29 cellular contexts compared by ENCODE assay signal in the genomic region with DNA sequence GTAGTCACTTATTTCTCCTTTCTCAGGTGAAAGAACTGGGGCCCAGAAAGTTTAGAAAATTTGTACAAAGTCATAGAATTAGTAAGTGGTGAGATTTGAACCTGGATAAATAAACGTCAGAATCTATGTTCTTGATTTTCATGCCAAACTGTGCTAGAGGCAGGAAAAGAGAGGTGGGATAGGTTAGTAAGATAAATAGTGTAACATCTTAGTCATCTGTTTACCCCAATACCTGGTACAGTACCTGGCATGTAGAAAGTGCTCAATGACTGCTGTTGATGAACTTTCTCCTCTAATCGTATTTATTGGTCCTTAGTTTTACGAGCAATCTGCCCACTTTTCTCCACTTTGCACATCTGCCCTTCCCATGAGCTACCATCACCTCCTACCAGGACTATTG.
A peak's percentile ranks its signal among the peaks of the same experiment; 100 is the strongest.
DNase-seq lines count a peak whose midpoint lies in the region; FAIRE-seq and TF ChIP-seq lines count a peak whose summit lies in the region.
"Had no signal": no experiment of that assay in that cellular context is flagged by ENCODE, and none has a peak within 500 bp of the region (broad histone marks: within the 10 kb centered on the region; RNA-seq: fewer than 3 reads in every experiment).

No MANE protein-coding gene starts in this region.

- dilution Hi-C loops in keratinocyte (cut with MboI; ENCODE audit: extremely low pct_ligation_motif_present, low sequenced_read_pairs): no loop called here

- no peak overlapping the region for H3K4me3 ChIP-seq in cardiac muscle cell
- no peak overlapping the region for H3K4me3 ChIP-seq in right atrium auricular region
- no peak overlapping the region for H3K4me3 ChIP-seq in SJSA1
- no peak overlapping the region for H3K4me3 ChIP-seq in keratinocyte (ENCODE audit: control insufficient read depth in 2 of 3, extremely low read depth in 1 of 3, insufficient read depth in 2 of 3, low read depth in 1 of 3, low read length in 3 of 3)
- no peak overlapping the region for H3K4me3 ChIP-seq in stomach smooth muscle (ENCODE audit: low read length in 2 of 2)
- H3K4me3 ChIP-seq: BLaER1, GM12878, GM23338 had no signal

- no peak overlapping the region for H2AFZ ChIP-seq in keratinocyte (ENCODE audit: control insufficient read depth, low read length)
- H2AFZ ChIP-seq: GM23338 had no signal

- no peaks in the 10 kb centered on the region for H3K9me3 ChIP-seq in cardiac muscle cell (ENCODE audit: low read depth)
- no peaks in the 10 kb centered on the region for H3K9me3 ChIP-seq in right atrium auricular region
- no peaks in the 10 kb centered on the region for H3K9me3 ChIP-seq in SJSA1 (replicated peaks)
- no peaks in the 10 kb centered on the region for H3K9me3 ChIP-seq in keratinocyte (ENCODE audit: control insufficient read depth, low read depth, low read length)
- H3K9me3 ChIP-seq in stomach smooth muscle (ENCODE audit: control insufficient read depth in 2 of 2, low read length in 2 of 2): no peaks in the 10 kb centered on the region
- H3K9me3 ChIP-seq: BLaER1 had no signal

- H4K20me1 ChIP-seq in keratinocyte (ENCODE audit: control insufficient read depth, extremely low read depth, insufficient read depth, low read length): no peaks in the 10 kb centered on the region
- H4K20me1 ChIP-seq: BLaER1 had no signal

- peak; percentile 13 for FAIRE-seq in keratinocyte (lab: Jason Lieb, UNC)
- FAIRE-seq: D721Med, GM12878, HTR-8/SVneo had no signal

- H3K4me1 ChIP-seq in cardiac muscle cell (ENCODE audit: low read depth) (peaks cover 29% of the 10 kb centered on the region), right atrium auricular region (peaks cover 0 to 15% of the 10 kb centered on the region in 2 donors), SJSA1 (replicated peaks) (peaks cover 44% of the 10 kb centered on the region), keratinocyte (ENCODE audit: control insufficient read depth, extremely low read depth, insufficient read depth, low read length) (peaks cover 18% of the 10 kb centered on the region), stomach smooth muscle (ENCODE audit: control insufficient read depth, insufficient read depth, low read length) (peaks cover 23% of the 10 kb centered on the region)
- H3K4me1 ChIP-seq: BLaER1 had no signal

- H3K79me2 ChIP-seq in keratinocyte (ENCODE audit: control insufficient read depth, insufficient read depth, low read length): no peaks in the 10 kb centered on the region

- H3K27ac ChIP-seq in cardiac muscle cell (peak overlapping the region; percentile 97), right atrium auricular region (peak overlapping the region in 1 of 2 donors; percentile 68), SJSA1 (peak overlapping the region; percentile 85), keratinocyte (ENCODE audit: control insufficient read depth, insufficient read depth, low read length) (no peak overlapping the region), stomach smooth muscle (ENCODE audit: low read length) (peak overlapping the region; percentile 18)
- H3K27ac ChIP-seq: BLaER1, RWPE1 had no signal

- H3K27me3 ChIP-seq in cardiac muscle cell (no peaks in the 10 kb centered on the region), right atrium auricular region (no peaks in the 10 kb centered on the region), SJSA1 (replicated peaks) (no peaks in the 10 kb centered on the region), keratinocyte (ENCODE audit: control insufficient read depth, extremely low read depth, insufficient read depth, low read length) (no peaks in the 10 kb centered on the region), stomach smooth muscle (ENCODE audit: control insufficient read depth in 1 of 2, insufficient read depth in 2 of 2, low read length in 2 of 2) (no peaks in the 10 kb centered on the region)
- H3K27me3 ChIP-seq: BLaER1 had no signal

- no peaks in the 10 kb centered on the region for H3K36me3 ChIP-seq in cardiac muscle cell
- no peaks in the 10 kb centered on the region for H3K36me3 ChIP-seq in right atrium auricular region
- H3K36me3 ChIP-seq in SJSA1: no peaks in the 10 kb centered on the region
- H3K36me3 ChIP-seq in keratinocyte (ENCODE audit: control insufficient read depth in 2 of 2, extremely low read depth in 1 of 2, insufficient read depth in 2 of 2, low read length in 2 of 2): no peaks in the 10 kb centered on the region
- H3K36me3 ChIP-seq in stomach smooth muscle (ENCODE audit: control insufficient read depth in 2 of 2, insufficient read depth in 2 of 2, low read length in 2 of 2): no peaks in the 10 kb centered on the region
- H3K36me3 ChIP-seq: BLaER1 had no signal

- TF ChIP-seq CTCF in cardiac muscle cell (IDR thresholded peaks at IDR 0.05; ENCODE audit: low read depth, low read length): no peak
- no peak for TF ChIP-seq CTCF in right atrium auricular region (IDR thresholded peaks at IDR 0.05)
- no peak for TF ChIP-seq CTCF in keratinocyte (optimal IDR thresholded peaks at IDR 0.05 in 1 of 3, IDR thresholded peaks at IDR 0.05 in 1 of 3, conservative IDR thresholded peaks at IDR 0.05 in 1 of 3; ENCODE audit: extremely low read depth in 1 of 3, insufficient read depth in 2 of 3, low read length in 3 of 3)

- no peak for TF ChIP-seq POLR2A in erythroblast (IDR thresholded peaks at IDR 0.05; ENCODE audit: low read length)

- H3K9me1 ChIP-seq in keratinocyte (ENCODE audit: control insufficient read depth, extremely low read depth, insufficient read depth, low read length): no peaks in the 10 kb centered on the region

- DNase-seq in cardiac muscle cell (ENCODE audit: low read depth in 1 of 2, low spot score in 1 of 2) (no peak), right atrium auricular region (ENCODE audit: low spot score) (no peak), SJSA1 (ENCODE audit: low read depth in 1 of 2, low spot score in 2 of 2) (no peak), keratinocyte (ENCODE audit: low read depth, low spot score) (no peak), NCI-H524 (lab: John Stamatoyannopoulos, UW) (no peak), NCI-H146 treated with DMSO at 0.1 percent for 48 hours (lab: John Stamatoyannopoulos, UW; ENCODE audit: unreplicated experiment) (no peak), erythroblast (lab: John Stamatoyannopoulos, UW) (no peak)
- DNase-seq: 8988T; CD4-positive, CD25-positive, alpha-beta regulatory T cell; DMS79; EL; GDM1; H9; KBM-7; MV-4-11; NCI-H1105; NCI-H1436 treated with DMSO at 0.1 percent for 48 hours; NCI-H1930; NCI-H2107; NCI-H524 treated with DMSO at 0.1 percent for 48 hours; NCI-H774; SHP77 had no signal

- H3K9ac ChIP-seq in keratinocyte (ENCODE audit: control insufficient read depth, extremely low read depth, insufficient read depth, low read length) (no peak overlapping the region), stomach smooth muscle (ENCODE audit: low read length in 2 of 2) (no peak overlapping the region)
- H3K9ac ChIP-seq: BLaER1 had no signal

- no peak overlapping the region for H3K4me2 ChIP-seq in keratinocyte (ENCODE audit: control insufficient read depth, extremely low read depth, insufficient read depth, low read depth, low read length)
- H3K4me2 ChIP-seq: BLaER1, GM23338 had no signal
